Comparison of ENCODE assay signal across 15 cellular contexts in genomic region chr3:113271189-113271588, GRCh38. TPM values are rescaled to one million over a fixed set of nuclear protein-coding genes. Genes with fewer than 3 reads are reported as not detected.
A peak's percentile ranks its signal among the peaks of the same experiment; 100 is the strongest.
DNase-seq lines count a peak whose midpoint lies in the region; ATAC-seq, FAIRE-seq and TF ChIP-seq lines count a peak whose summit lies in the region.
"Had no signal": no experiment of that assay in that cellular context is flagged by ENCODE, and none has a peak within 500 bp of the region (broad histone marks: within the 10 kb centered on the region; RNA-seq: fewer than 3 reads in every experiment).

No MANE protein-coding gene starts in this region.

- no peak overlapping the region for H3K4me3 ChIP-seq in epithelial cell of esophagus (ENCODE audit: low read length)
- no peak overlapping the region for H3K4me3 ChIP-seq in stomach smooth muscle (ENCODE audit: low read length in 2 of 2)
- no peak overlapping the region for H3K4me3 ChIP-seq in small intestine (ENCODE audit: low read depth in 1 of 2, low read length in 2 of 2)

- FAIRE-seq in small intestine (lab: Jason Lieb, UNC) = no peak
- FAIRE-seq: astrocyte had no signal

- 69 to 77% (median 72%) methylated on average over 9 of the region's 9 CpGs for WGBS in small intestine, 3 donors

- H3K4me1 ChIP-seq in stomach smooth muscle (ENCODE audit: control insufficient read depth, insufficient read depth, low read length) (peaks cover 31% of the 10 kb centered on the region), small intestine (ENCODE audit: control insufficient read depth in 2 of 2, insufficient read depth in 1 of 2, low read depth in 1 of 2, low read length in 1 of 2) (no peaks in the 10 kb centered on the region)

- no peak for TF ChIP-seq CTCF in epithelial cell of esophagus (IDR thresholded peaks at IDR 0.05; ENCODE audit: insufficient read depth, low read depth, low read length, missing control alignments)

- H3K9me3 ChIP-seq in stomach smooth muscle (ENCODE audit: control insufficient read depth in 2 of 2, low read length in 2 of 2) = no peaks in the 10 kb centered on the region
- no peaks in the 10 kb centered on the region for H3K9me3 ChIP-seq in small intestine (ENCODE audit: control insufficient read depth, low read depth)
- H3K9me3 ChIP-seq: neutrophil had no signal

- H3K27me3 ChIP-seq in stomach smooth muscle (ENCODE audit: control insufficient read depth in 1 of 2, insufficient read depth in 2 of 2, low read length in 2 of 2) (no peaks in the 10 kb centered on the region), small intestine (ENCODE audit: control insufficient read depth in 2 of 2, insufficient read depth in 2 of 2, low read length in 2 of 2) (no peaks in the 10 kb centered on the region)
- H3K27me3 ChIP-seq: neutrophil had no signal

- H3K27ac ChIP-seq in stomach smooth muscle (ENCODE audit: low read length) = peak overlapping the region; percentile 18
- H3K27ac ChIP-seq in small intestine (ENCODE audit: low read depth in 1 of 2, low read length in 1 of 2) = no peak overlapping the region
- H3K27ac ChIP-seq: neutrophil had no signal

- peaks cover 67 to 68% of the 10 kb centered on the region in 2 donors for H3K36me3 ChIP-seq in stomach smooth muscle (ENCODE audit: control insufficient read depth in 2 of 2, insufficient read depth in 2 of 2, low read length in 2 of 2)
- no peaks in the 10 kb centered on the region for H3K36me3 ChIP-seq in small intestine (ENCODE audit: control insufficient read depth in 2 of 2, insufficient read depth in 2 of 2, low read length in 2 of 2)
- H3K36me3 ChIP-seq: neutrophil had no signal

- ATAC-seq in HG02571 (IDR thresholded peaks at IDR 0.05; ENCODE audit: unreplicated experiment) = no peak
- ATAC-seq: stimulated activated naive CD8-positive, alpha-beta T cell treated with anti-CD3 and anti-CD28 coated beads, Interleukin-15, amount 100 ng/mL, for 72 hours had no signal

- DNase-seq in NCI-H526 (lab: John Stamatoyannopoulos, UW) (peak; percentile 17 to 21), NCI-H526 treated with DMSO at 0.1 percent for 48 hours (lab: John Stamatoyannopoulos, UW) (no peak), NCI-H510A (lab: John Stamatoyannopoulos, UW) (peak; percentile 34), epithelial cell of esophagus (ENCODE audit: low read depth) (peak; percentile 13), DMS79 (lab: John Stamatoyannopoulos, UW) (no peak), small intestine (no peak)
- DNase-seq: activated naive CD4-positive, alpha-beta T cell; cortex of kidney; Right ventricle myocardium superior; stimulated activated naive CD8-positive, alpha-beta T cell treated with anti-CD3 and anti-CD28 coated beads, Interleukin-15, amount 100 ng/mL, for 72 hours had no signal

- peak overlapping the region in 1 of 2 donors; percentile 21 for H3K9ac ChIP-seq in stomach smooth muscle (ENCODE audit: low read length in 2 of 2)

RNA-seq across cellular contexts. Expression of gene BOC, which starts 59.8 kb away (rescaled TPM):
- polyA plus RNA-seq in small intestine = 1 to 10 TPM in 2 of 3 donors, under 1 TPM in 1; 0.22 to 4.6 (median 1.9) TPM
- polyA plus RNA-seq: CD4-positive, alpha-beta memory T cell had no signal

Comparison
In these comparisons a context has a peak if more than half of its experiments do, and no peak if none do; other contexts are left out.
1. DNase-seq: peak in NCI-H526 (2 of 2), NCI-H510A (single experiment) and epithelial cell of esophagus (single experiment); none in NCI-H526 treated with DMSO at 0.1 percent for 48 hours (single experiment), DMS79 (single experiment) and small intestine (single experiment).